Comparison of ENCODE assay signal across 2 cellular contexts in genomic region chr7:77738382-77738781, GRCh38.
TF ChIP-seq lines count a peak whose summit lies in the region.

No MANE protein-coding gene starts in this region.

TF ChIP-seq in HepG2, 621 proteins besides CTCF, POLR2A, EP300 and RAD21:
- TF ChIP-seq CAMTA2 (CRISPR knock-in tag; IDR thresholded peaks at IDR 0.05; ENCODE audit: borderline replicate concordance): no peak
- no peak for TF ChIP-seq ZFP36 (IDR thresholded peaks at IDR 0.05; ENCODE audit: borderline replicate concordance, low read depth, low read length, partially characterized antibody)
- no peak for TF ChIP-seq PHF20 (CRISPR knock-in tag; IDR thresholded peaks at IDR 0.05)

TF ChIP-seq in WTC11, 78 proteins besides CTCF, POLR2A, EP300 and RAD21:
- TF ChIP-seq RELA (CRISPR knock-in tag; IDR thresholded peaks at IDR 0.05; ENCODE audit: borderline replicate concordance): no peak
- TF ChIP-seq IRF1 (CRISPR knock-in tag; IDR thresholded peaks at IDR 0.05): no peak
- no peak for TF ChIP-seq ZBTB43 (CRISPR knock-in tag; IDR thresholded peaks at IDR 0.05)
- TF ChIP-seq, protein P1, sequence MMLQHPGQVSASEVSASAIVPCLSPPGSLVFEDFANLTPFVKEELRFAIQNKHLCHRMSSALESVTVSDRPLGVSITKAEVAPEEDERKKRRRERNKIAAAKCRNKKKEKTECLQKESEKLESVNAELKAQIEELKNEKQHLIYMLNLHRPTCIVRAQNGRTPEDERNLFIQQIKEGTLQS (CRISPR knock-in tag; conservative IDR thresholded peaks at IDR 0.05): no peak
- TF ChIP-seq ZNF423 (CRISPR knock-in tag; IDR thresholded peaks at IDR 0.05): no peak
- no peak for TF ChIP-seq KAT7 (CRISPR knock-in tag; IDR thresholded peaks at IDR 0.05; ENCODE audit: borderline replicate concordance)
- no peak for TF ChIP-seq ATF1 (CRISPR knock-in tag; IDR thresholded peaks at IDR 0.05)
- no peak for TF ChIP-seq EMX1 (CRISPR knock-in tag; IDR thresholded peaks at IDR 0.05)
- TF ChIP-seq MXD4 (CRISPR knock-in tag; IDR thresholded peaks at IDR 0.05; ENCODE audit: borderline replicate concordance): no peak
- TF ChIP-seq TCF7 (CRISPR knock-in tag; IDR thresholded peaks at IDR 0.05; ENCODE audit: low read depth): no peak
- no peak for TF ChIP-seq ZNF671 (CRISPR knock-in tag; IDR thresholded peaks at IDR 0.05)
- TF ChIP-seq, protein P2, sequence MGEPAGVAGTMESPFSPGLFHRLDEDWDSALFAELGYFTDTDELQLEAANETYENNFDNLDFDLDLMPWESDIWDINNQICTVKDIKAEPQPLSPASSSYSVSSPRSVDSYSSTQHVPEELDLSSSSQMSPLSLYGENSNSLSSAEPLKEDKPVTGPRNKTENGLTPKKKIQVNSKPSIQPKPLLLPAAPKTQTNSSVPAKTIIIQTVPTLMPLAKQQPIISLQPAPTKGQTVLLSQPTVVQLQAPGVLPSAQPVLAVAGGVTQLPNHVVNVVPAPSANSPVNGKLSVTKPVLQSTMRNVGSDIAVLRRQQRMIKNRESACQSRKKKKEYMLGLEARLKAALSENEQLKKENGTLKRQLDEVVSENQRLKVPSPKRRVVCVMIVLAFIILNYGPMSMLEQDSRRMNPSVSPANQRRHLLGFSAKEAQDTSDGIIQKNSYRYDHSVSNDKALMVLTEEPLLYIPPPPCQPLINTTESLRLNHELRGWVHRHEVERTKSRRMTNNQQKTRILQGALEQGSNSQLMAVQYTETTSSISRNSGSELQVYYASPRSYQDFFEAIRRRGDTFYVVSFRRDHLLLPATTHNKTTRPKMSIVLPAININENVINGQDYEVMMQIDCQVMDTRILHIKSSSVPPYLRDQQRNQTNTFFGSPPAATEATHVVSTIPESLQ (CRISPR knock-in tag; IDR thresholded peaks at IDR 0.05): no peak
- no peak for TF ChIP-seq USF2 (CRISPR knock-in tag; IDR thresholded peaks at IDR 0.05)
- no peak for TF ChIP-seq FOXP1 (CRISPR knock-in tag; IDR thresholded peaks at IDR 0.05; ENCODE audit: borderline replicate concordance)
- TF ChIP-seq, protein P3, sequence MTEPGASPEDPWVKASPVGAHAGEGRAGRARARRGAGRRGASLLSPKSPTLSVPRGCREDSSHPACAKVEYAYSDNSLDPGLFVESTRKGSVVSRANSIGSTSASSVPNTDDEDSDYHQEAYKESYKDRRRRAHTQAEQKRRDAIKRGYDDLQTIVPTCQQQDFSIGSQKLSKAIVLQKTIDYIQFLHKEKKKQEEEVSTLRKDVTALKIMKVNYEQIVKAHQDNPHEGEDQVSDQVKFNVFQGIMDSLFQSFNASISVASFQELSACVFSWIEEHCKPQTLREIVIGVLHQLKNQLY (CRISPR knock-in tag; IDR thresholded peaks at IDR 0.05): no peak
- no peak for TF ChIP-seq NFYB (CRISPR knock-in tag; conservative IDR thresholded peaks at IDR 0.05; ENCODE audit: low read depth)
- no peak for TF ChIP-seq CREM (CRISPR knock-in tag; IDR thresholded peaks at IDR 0.05)
